Comparison of ENCODE assay signal across 7 cellular contexts in the genomic region with DNA sequence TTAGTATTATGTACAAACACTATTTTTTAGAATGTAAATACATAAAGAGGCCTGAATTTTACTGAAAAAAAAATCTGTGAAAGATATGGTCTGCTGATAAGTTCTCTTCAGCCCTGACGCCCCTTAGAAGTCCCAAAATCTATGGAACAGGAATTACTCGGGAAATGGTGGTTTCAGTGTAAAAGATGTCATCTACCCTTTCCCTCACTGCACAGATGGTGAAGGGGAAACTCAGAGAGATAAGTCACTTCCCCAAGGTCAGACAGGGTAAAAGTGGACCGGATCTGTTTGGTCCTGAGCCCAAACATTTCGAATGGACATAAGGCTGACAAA. TPM values are rescaled to one million over a fixed set of nuclear protein-coding genes. Genes with fewer than 3 reads are reported as not detected.
DNase-seq lines count a peak whose midpoint lies in the region; ATAC-seq and TF ChIP-seq lines count a peak whose summit lies in the region.

No MANE protein-coding gene starts in this region.

- 0 to 1% methylated on average over 4 of the region's 4 CpGs for WGBS in lower leg skin, 2 donors

- H3K36me3 Mint-ChIP-seq in stimulated activated memory B cell treated with anti-CD40 and anti-IgM and Interleukin-4, amounts not matched to agents 10 μg/mL and 1 μg/mL and 100 μg/mL, for 72 hours, result no peaks in the 10 kb centered on the region

- TF ChIP-seq POLR2A in lower leg skin (IDR thresholded peaks at IDR 0.05), result no peak

- H3K36me3 ChIP-seq in KOPT-K1 (ENCODE audit: insufficient read depth, low read length), result peaks cover 26% of the 10 kb centered on the region

- peak overlapping the region; percentile 77 for H3K4me3 Mint-ChIP-seq in stimulated activated memory B cell treated with anti-CD40 and anti-IgM and Interleukin-4, amounts not matched to agents 10 μg/mL and 1 μg/mL and 100 μg/mL, for 72 hours

- H3K27ac ChIP-seq in KOPT-K1 (ENCODE audit: low read depth, low read length, poor library complexity, severe bottlenecking), result peak overlapping the region; percentile 43

- DNase-seq in epithelial cell of esophagus (ENCODE audit: low read depth) (no peak), NCI-H146 (lab: John Stamatoyannopoulos, UW) (no peak), lower leg skin (ENCODE audit: low spot score in 2 of 2) (no peak)
- DNase-seq in effector CD4-positive, alpha-beta T cell, result no peak

- H3K4me3 ChIP-seq in epithelial cell of esophagus (ENCODE audit: low read length) (peak overlapping the region; percentile 62), lower leg skin (ENCODE audit: low read depth, poor library complexity, severe bottlenecking) (no peak overlapping the region)

- H3K27ac Mint-ChIP-seq in stimulated activated memory B cell treated with anti-CD40 and anti-IgM and Interleukin-4, amounts not matched to agents 10 μg/mL and 1 μg/mL and 100 μg/mL, for 72 hours, result peak overlapping the region; percentile 42

- peaks cover 14% of the 10 kb centered on the region for H3K4me1 Mint-ChIP-seq in stimulated activated memory B cell treated with anti-CD40 and anti-IgM and Interleukin-4, amounts not matched to agents 10 μg/mL and 1 μg/mL and 100 μg/mL, for 72 hours

- TF ChIP-seq CTCF in epithelial cell of esophagus (IDR thresholded peaks at IDR 0.05; ENCODE audit: insufficient read depth, low read depth, low read length, missing control alignments) (no peak), lower leg skin (IDR thresholded peaks at IDR 0.05) (no peak)

- no peaks in the 10 kb centered on the region for H3K27me3 Mint-ChIP-seq in stimulated activated memory B cell treated with anti-CD40 and anti-IgM and Interleukin-4, amounts not matched to agents 10 μg/mL and 1 μg/mL and 100 μg/mL, for 72 hours

- intact Hi-C loops in lower leg skin (cut with DNase I; ENCODE audit: low total_unique reads), result no loop called here

- peak; percentile 32 for ATAC-seq in GM21390 (IDR thresholded peaks at IDR 0.05; ENCODE audit: unreplicated experiment)
- peak; percentile 63 for ATAC-seq in stimulated activated memory B cell treated with anti-CD40 and anti-IgM and Interleukin-4, amounts not matched to agents 10 μg/mL and 1 μg/mL and 100 μg/mL, for 72 hours

- no peaks in the 10 kb centered on the region for H3K9me3 Mint-ChIP-seq in stimulated activated memory B cell treated with anti-CD40 and anti-IgM and Interleukin-4, amounts not matched to agents 10 μg/mL and 1 μg/mL and 100 μg/mL, for 72 hours

- no peaks in the 10 kb centered on the region for H3K9me3 ChIP-seq in KOPT-K1 (ENCODE audit: insufficient read depth, low read length, poor library complexity, severe bottlenecking)

RNA-seq across cellular contexts. Expression of a gene that starts 0.5 kb away (rescaled TPM):
- 1 to 10 TPM in 1 of 4 donors, under 1 TPM in 3; 0.08 to 1.5 (median 0.38) TPM for total RNA-seq in lower leg skin
